ENCODE assay signal across 9 cellular contexts in the genomic region with DNA sequence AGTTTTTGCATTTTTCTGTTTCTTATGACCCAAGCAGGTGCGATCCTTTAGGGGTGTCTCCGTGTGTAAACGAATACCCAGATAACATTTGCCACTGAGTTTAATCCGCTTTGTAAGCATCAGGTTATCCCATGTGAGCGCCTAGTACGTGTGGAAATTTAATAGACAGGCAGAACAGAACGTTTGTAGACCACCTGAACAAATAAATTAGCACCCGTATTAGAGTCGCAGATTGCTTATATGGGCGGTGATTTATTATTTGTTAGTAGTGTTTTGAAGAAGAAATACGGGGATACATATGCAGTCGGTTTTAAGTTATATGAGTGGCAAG. TPM values are rescaled to one million over a fixed set of nuclear protein-coding genes. Genes with fewer than 3 reads are reported as not detected.
DNase-seq lines count a peak whose midpoint lies in the region; ATAC-seq and TF ChIP-seq lines count a peak whose summit lies in the region.
"Had no signal": no experiment of that assay in that cellular context is flagged by ENCODE, and none has a peak within 500 bp of the region (broad histone marks: within the 10 kb centered on the region; RNA-seq: fewer than 3 reads in every experiment).

No MANE protein-coding gene starts in this region.

- H3K4me3 Mint-ChIP-seq in natural killer cell: no peak overlapping the region
- no peak overlapping the region for H3K4me3 Mint-ChIP-seq in activated T-cell treated with anti-CD3 and anti-CD28 coated beads, Interleukin-2, amount 50 U/mL, for 24 hours

- no peaks in the 10 kb centered on the region for H3K27me3 Mint-ChIP-seq in natural killer cell (ENCODE audit: low read depth in 2 of 2)
- H3K27me3 Mint-ChIP-seq in activated T-cell treated with anti-CD3 and anti-CD28 coated beads, Interleukin-2, amount 50 U/mL, for 24 hours: no peaks in the 10 kb centered on the region

- peak overlapping the region; percentile 82 for H3K4me3 ChIP-seq in BLaER1
- peak overlapping the region; percentile 71 for H3K4me3 ChIP-seq in HUES64 (ENCODE audit: low read length)
- H3K4me3 ChIP-seq in colonic mucosa: peak overlapping the region; percentile 92

- H3K4me1 Mint-ChIP-seq in natural killer cell: peaks cover 0 to 15% of the 10 kb centered on the region in 2 donors
- peaks cover 35% of the 10 kb centered on the region for H3K4me1 Mint-ChIP-seq in activated T-cell treated with anti-CD3 and anti-CD28 coated beads, Interleukin-2, amount 50 U/mL, for 24 hours (ENCODE audit: low read depth)

- H3K27ac Mint-ChIP-seq in natural killer cell: no peak overlapping the region
- no peak overlapping the region for H3K27ac Mint-ChIP-seq in activated T-cell treated with anti-CD3 and anti-CD28 coated beads, Interleukin-2, amount 50 U/mL, for 24 hours

- ATAC-seq in GM21526 (IDR thresholded peaks at IDR 0.05; ENCODE audit: low FRiP score, unreplicated experiment) (peak; percentile 26), natural killer cell (peak; percentile 1 to 6 (median 4))

- WGBS in HUES64: under 1% methylated on average over 12 of the region's 12 CpGs

- H3K27ac ChIP-seq in BLaER1 (peak overlapping the region; percentile 57), HUES64 (ENCODE audit: low read depth, low read length) (peak overlapping the region; percentile 29), colonic mucosa (peak overlapping the region; percentile 83)

- H3K9ac ChIP-seq in BLaER1 (peak overlapping the region; percentile 88), HUES64 (ENCODE audit: low read depth, low read length) (peak overlapping the region; percentile 75), colonic mucosa (ENCODE audit: low read depth in 2 of 2, low read length in 2 of 2) (peak overlapping the region; percentile 28 to 61)

- H3K36me3 ChIP-seq in BLaER1: peaks cover 7% of the 10 kb centered on the region
- peaks cover 22% of the 10 kb centered on the region for H3K36me3 ChIP-seq in HUES64 (ENCODE audit: insufficient read depth, low read length)
- H3K36me3 ChIP-seq in colonic mucosa: no peaks in the 10 kb centered on the region

- no peak for TF ChIP-seq CTCF in colonic mucosa (IDR thresholded peaks at IDR 0.05)
- no peak for TF ChIP-seq CTCF in natural killer cell (IDR thresholded peaks at IDR 0.05)

- peaks cover 9% of the 10 kb centered on the region for H3K36me3 Mint-ChIP-seq in natural killer cell
- peaks cover 12% of the 10 kb centered on the region for H3K36me3 Mint-ChIP-seq in activated T-cell treated with anti-CD3 and anti-CD28 coated beads, Interleukin-2, amount 50 U/mL, for 24 hours (ENCODE audit: low read depth)

- H4K20me1 ChIP-seq in BLaER1: peaks cover 36% of the 10 kb centered on the region

- H3K27me3 ChIP-seq in BLaER1 (no peaks in the 10 kb centered on the region), HUES64 (ENCODE audit: insufficient read depth, low read length) (no peaks in the 10 kb centered on the region), colonic mucosa (no peaks in the 10 kb centered on the region)

- H3K4me1 ChIP-seq in BLaER1 (peaks cover 30% of the 10 kb centered on the region), HUES64 (ENCODE audit: insufficient read depth, low read length) (peaks cover 15% of the 10 kb centered on the region), colonic mucosa (no peaks in the 10 kb centered on the region)

- intact Hi-C loops in colonic mucosa (cut with DNase I): no loop called here
- intact Hi-C loops in natural killer cell (cut with micrococcal nuclease): loop anchor here (1.0 to 10.0 kb wide), 5 partner anchors 29 to 1079 kb away; partner anchors contain the start of genes ARHGDIB and STRAP

- no peaks in the 10 kb centered on the region for H3K9me3 Mint-ChIP-seq in natural killer cell
- H3K9me3 Mint-ChIP-seq in activated T-cell treated with anti-CD3 and anti-CD28 coated beads, Interleukin-2, amount 50 U/mL, for 24 hours: no peaks in the 10 kb centered on the region

- peak overlapping the region; percentile 84 for H3K4me2 ChIP-seq in BLaER1

- DNase-seq in colonic mucosa (no peak), natural killer cell (no peak), mucosa of gallbladder (ENCODE audit: low spot score) (no peak), NCI-H526 (lab: John Stamatoyannopoulos, UW) (no peak)
- DNase-seq in activated T-cell treated with anti-CD3 and anti-CD28 coated beads, Interleukin-2, amount 50 U/mL, for 24 hours: no peak

- H3K9me3 ChIP-seq in BLaER1 (no peaks in the 10 kb centered on the region), HUES64 (ENCODE audit: insufficient read depth, low read depth, low read length) (no peaks in the 10 kb centered on the region), colonic mucosa (no peaks in the 10 kb centered on the region)

RNA-seq across cellular contexts. Expression of gene C12orf60, which starts 0.3 kb away (rescaled TPM):
- 3.2 TPM for polyA plus RNA-seq in HUES64 (2013, experiment 1 of 2)
- polyA plus RNA-seq in HUES64 (2013, experiment 2 of 2): 4.0 TPM
- total RNA-seq in colonic mucosa (under 1 TPM; 0.42 to 0.89 TPM), natural killer cell (under 1 TPM; 0.28 to 0.79 (median 0.33) TPM), mucosa of gallbladder (0.43 TPM)

RNA-seq across cellular contexts. Expression of gene WBP11, which starts 0.5 kb away (rescaled TPM):
- polyA plus RNA-seq in HUES64 (2013, experiment 1 of 2): 57.6 TPM
- polyA plus RNA-seq in HUES64 (2013, experiment 2 of 2): 78.7 TPM
- 10 to 100 TPM; 55.3 to 60.0 TPM for total RNA-seq in colonic mucosa
- total RNA-seq in natural killer cell: 100 to 1,000 TPM; 130 to 159 (median 134) TPM
- 41.1 TPM for total RNA-seq in mucosa of gallbladder

RNA-seq across cellular contexts. Expression of gene SMCO3, which starts 10.2 kb away (rescaled TPM):
- polyA plus RNA-seq in HUES64 (2013, experiment 1 of 2): not detected
- polyA plus RNA-seq in HUES64 (2013, experiment 2 of 2): not detected
- total RNA-seq in colonic mucosa (not detected), natural killer cell (not detected), mucosa of gallbladder (0.46 TPM)
- total RNA-seq: myocyte had no signal

RNA-seq across cellular contexts. Expression of gene ART4, which starts 39.5 kb away (rescaled TPM):
- polyA plus RNA-seq in HUES64 (2013, experiment 1 of 2): 0.15 TPM
- 0.38 TPM for polyA plus RNA-seq in HUES64 (2013, experiment 2 of 2)
- total RNA-seq in colonic mucosa (under 1 TPM in 1 of 2 donors, not detected in 1; 0.49 TPM), natural killer cell (not detected), mucosa of gallbladder (3.2 TPM)
- total RNA-seq: myocyte had no signal

Comparison
In these comparisons a context has a peak if more than half of its experiments do, and no peak if none do; other contexts are left out.
1. H3K27ac ChIP-seq: peak in every context shown above with its lines; median percentile 83 in colonic mucosa; 57 in BLaER1; 29 in HUES64.